22 cellular contexts compared by ENCODE assay signal in genomic region chr3:143672396-143673165, GRCh38.
"Had no signal": no experiment of that assay in that cellular context is flagged by ENCODE, and none has a peak within 500 bp of the region (broad histone marks: within the 10 kb centered on the region; RNA-seq: fewer than 3 reads in every experiment).

No MANE protein-coding gene starts in this region.

- H3K27ac Mint-ChIP-seq: activated CD4-positive, alpha-beta T cell treated with anti-CD3 and anti-CD28 coated beads, Interleukin-2, amount 10 ng/mL, durations not matched to agents 24 days and 14 days; activated CD8-positive, alpha-beta T cell treated with anti-CD3 and anti-CD28 coated beads for 36 hours; activated naive CD8-positive, alpha-beta T cell treated with anti-CD3 and anti-CD28 coated beads for 36 hours; activated T-helper 17 cell treated with anti-CD3 and anti-CD28 coated beads, Interleukin-2, amount 50 U/mL, for 72 hours; effector memory CD8-positive, alpha-beta T cell; stimulated activated effector memory CD8-positive, alpha-beta T cell treated with anti-CD3 and anti-CD28 coated beads, Interleukin-12 subunit alpha, Interleukin-12 subunit beta, amount 100 ng/mL, for 72 hours had no signal

- H3K9me3 Mint-ChIP-seq: activated CD4-positive, alpha-beta T cell treated with anti-CD3 and anti-CD28 coated beads, Interleukin-2, amount 10 ng/mL, durations not matched to agents 24 days and 14 days; activated CD8-positive, alpha-beta T cell treated with anti-CD3 and anti-CD28 coated beads for 36 hours; activated T-helper 17 cell treated with anti-CD3 and anti-CD28 coated beads, Interleukin-2, amount 50 U/mL, for 72 hours; effector memory CD8-positive, alpha-beta T cell; stimulated activated effector memory CD8-positive, alpha-beta T cell treated with anti-CD3 and anti-CD28 coated beads, Interleukin-12 subunit alpha, Interleukin-12 subunit beta, amount 100 ng/mL, for 72 hours had no signal

- H3K36me3 Mint-ChIP-seq: stimulated activated effector memory CD8-positive, alpha-beta T cell treated with anti-CD3 and anti-CD28 coated beads, Interleukin-12 subunit alpha, Interleukin-12 subunit beta, amount 100 ng/mL, for 72 hours had no signal

- H3K4me2 ChIP-seq: smooth muscle cell had no signal

- H3K9me3 ChIP-seq: gastrocnemius medialis, heart left ventricle, ovary, right lobe of liver, thoracic aorta, upper lobe of left lung had no signal

- H3K4me1 ChIP-seq: gastrocnemius medialis had no signal

- DNase-seq: activated CD4-positive, alpha-beta T cell treated with anti-CD3 and anti-CD28 coated beads, Interleukin-2, amount 10 ng/mL, durations not matched to agents 24 days and 14 days; activated CD8-positive, alpha-beta T cell treated with anti-CD3 and anti-CD28 coated beads for 36 hours; activated naive CD4-positive, alpha-beta T cell; activated naive CD8-positive, alpha-beta T cell treated with anti-CD3 and anti-CD28 coated beads for 36 hours; activated T-cell treated with anti-CD3 and anti-CD28 coated beads, Interleukin-2, amount 50 U/mL, for 1 hour; amygdala; dermis blood vessel endothelial cell; effector memory CD8-positive, alpha-beta T cell; gastrocnemius medialis; heart left ventricle; mesendoderm; naive thymus-derived CD8-positive, alpha-beta T cell; ovary; right lobe of liver; stimulated activated CD4-positive, alpha-beta T cell treated with anti-CD3 and anti-CD28 coated beads, Interleukin-4, amount 100 ng/mL, for 24 hours; T1000; upper lobe of left lung had no signal

- H3K4me1 Mint-ChIP-seq: activated T-helper 17 cell treated with anti-CD3 and anti-CD28 coated beads, Interleukin-2, amount 50 U/mL, for 72 hours had no signal

- H3K27me3 Mint-ChIP-seq: activated CD4-positive, alpha-beta T cell treated with anti-CD3 and anti-CD28 coated beads, Interleukin-2, amount 10 ng/mL, durations not matched to agents 24 days and 14 days; activated CD8-positive, alpha-beta T cell treated with anti-CD3 and anti-CD28 coated beads for 36 hours; activated naive CD8-positive, alpha-beta T cell treated with anti-CD3 and anti-CD28 coated beads for 36 hours; activated T-helper 17 cell treated with anti-CD3 and anti-CD28 coated beads, Interleukin-2, amount 50 U/mL, for 72 hours; effector memory CD8-positive, alpha-beta T cell; naive thymus-derived CD8-positive, alpha-beta T cell had no signal

- H3K36me3 ChIP-seq: cardiac muscle cell, gastrocnemius medialis, heart left ventricle, ovary, right lobe of liver, thoracic aorta, upper lobe of left lung had no signal

- H3K4me3 Mint-ChIP-seq: activated CD4-positive, alpha-beta T cell treated with anti-CD3 and anti-CD28 coated beads, Interleukin-2, amount 10 ng/mL, durations not matched to agents 24 days and 14 days; activated CD8-positive, alpha-beta T cell treated with anti-CD3 and anti-CD28 coated beads for 36 hours; activated naive CD8-positive, alpha-beta T cell treated with anti-CD3 and anti-CD28 coated beads for 36 hours; activated T-helper 17 cell treated with anti-CD3 and anti-CD28 coated beads, Interleukin-2, amount 50 U/mL, for 72 hours; effector memory CD8-positive, alpha-beta T cell; stimulated activated effector memory CD8-positive, alpha-beta T cell treated with anti-CD3 and anti-CD28 coated beads, Interleukin-12 subunit alpha, Interleukin-12 subunit beta, amount 100 ng/mL, for 72 hours had no signal

- H3K27me3 ChIP-seq: cardiac muscle cell, gastrocnemius medialis, heart left ventricle, ovary, right lobe of liver, upper lobe of left lung had no signal

- ATAC-seq: activated CD8-positive, alpha-beta T cell treated with anti-CD3 and anti-CD28 coated beads for 36 hours; activated T-helper 17 cell treated with anti-CD3 and anti-CD28 coated beads, Interleukin-2, amount 50 U/mL, for 72 hours; effector memory CD8-positive, alpha-beta T cell; gastrocnemius medialis; heart left ventricle; naive thymus-derived CD8-positive, alpha-beta T cell; right lobe of liver; stimulated activated effector memory CD8-positive, alpha-beta T cell treated with anti-CD3 and anti-CD28 coated beads, Interleukin-12 subunit alpha, Interleukin-12 subunit beta, amount 100 ng/mL, for 72 hours had no signal

- H3K27ac ChIP-seq: cardiac muscle cell, gastrocnemius medialis, heart left ventricle, ovary, right lobe of liver, thoracic aorta, upper lobe of left lung had no signal

- H3K4me3 ChIP-seq: cardiac muscle cell, gastrocnemius medialis, heart left ventricle, ovary, right lobe of liver, smooth muscle cell, thoracic aorta, upper lobe of left lung had no signal
